Comparison of ENCODE assay signal across 14 cellular contexts in the genomic region with DNA sequence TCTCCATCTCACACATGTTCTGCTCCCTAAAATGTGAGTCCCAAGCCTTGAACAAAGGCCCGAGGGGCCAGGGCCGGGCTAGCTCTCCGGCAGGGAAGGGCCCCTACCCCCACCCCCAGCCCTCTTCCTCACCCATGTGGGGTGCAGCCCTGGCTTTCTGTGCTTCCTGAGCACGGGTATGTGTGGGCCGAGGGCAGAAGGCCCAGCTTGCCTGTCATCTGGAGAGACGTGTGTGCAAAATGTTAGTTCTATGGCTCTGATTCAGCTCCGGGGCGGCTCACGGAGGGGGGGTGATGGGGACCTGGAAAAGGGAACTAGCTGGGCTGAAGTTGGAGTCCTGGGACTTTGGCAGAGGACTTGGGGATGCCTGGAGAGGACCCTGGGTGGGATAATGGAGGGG.
DNase-seq lines count a peak whose midpoint lies in the region; ATAC-seq, FAIRE-seq and TF ChIP-seq lines count a peak whose summit lies in the region.
"Had no signal": no experiment of that assay in that cellular context is flagged by ENCODE, and none has a peak within 500 bp of the region (broad histone marks: within the 10 kb centered on the region; RNA-seq: fewer than 3 reads in every experiment).

No MANE protein-coding gene starts in this region.

- H3K4me3 ChIP-seq in GM23248 (no peak overlapping the region), heart right ventricle (no peak overlapping the region)

- no peaks in the 10 kb centered on the region for H3F3A ChIP-seq in GM23248 (ENCODE audit: insufficient read depth)

- peak overlapping the region; percentile 61 for H3K4me2 ChIP-seq in GM23248 (ENCODE audit: unreplicated experiment)
- H3K4me2 ChIP-seq: SK-N-SH had no signal

- ATAC-seq in heart right ventricle = peak in 7 of 8 donors; percentile 12 to 68 (median 45)

- H2AFZ ChIP-seq in GM23248 = peak overlapping the region; percentile 89

- H3K27me3 ChIP-seq in GM23248 (replicated peaks; ENCODE audit: insufficient read depth) (no peaks in the 10 kb centered on the region), heart right ventricle (no peaks in the 10 kb centered on the region)

- no peaks in the 10 kb centered on the region for H3K9me2 ChIP-seq in GM23248 (ENCODE audit: insufficient read depth)
- H3K9me2 ChIP-seq: SK-N-SH had no signal

- H3K4me1 Mint-ChIP-seq in activated T-helper 1 cell treated with anti-CD3 and anti-CD28 coated beads, Interleukin-12 subunit alpha, Interleukin-12 subunit beta, Interleukin-2, Interleukin-4 antibody, amounts not matched to agents 30 ng/mL and 10 ng/mL and 1 ng/mL, durations not matched to agents 14 hours and 24 hours and 36 hours (ENCODE audit: low read depth) = no peaks in the 10 kb centered on the region

- no peaks in the 10 kb centered on the region for H3K27me3 Mint-ChIP-seq in activated T-helper 1 cell treated with anti-CD3 and anti-CD28 coated beads, Interleukin-12 subunit alpha, Interleukin-12 subunit beta, Interleukin-2, Interleukin-4 antibody, amounts not matched to agents 30 ng/mL and 10 ng/mL and 1 ng/mL, durations not matched to agents 14 hours and 24 hours and 36 hours (ENCODE audit: insufficient read depth)

- no peaks in the 10 kb centered on the region for H4K20me1 ChIP-seq in GM23248 (ENCODE audit: insufficient read depth)

- TF ChIP-seq CTCF in heart right ventricle (IDR thresholded peaks at IDR 0.05) = no peak

- no peaks in the 10 kb centered on the region for H3K79me2 ChIP-seq in GM23248 (ENCODE audit: insufficient read depth)

- H3K27ac ChIP-seq in GM23248 (no peak overlapping the region), cingulate gyrus (ENCODE audit: low read depth, low read length) (peak overlapping the region; percentile 90), heart right ventricle (peak overlapping the region in 1 of 10 donors; percentile 4), temporal lobe (ENCODE audit: low read depth, low read length) (peak overlapping the region; percentile 85)
- H3K27ac ChIP-seq: C4-2B had no signal

- H3K9me3 ChIP-seq in GM23248 (ENCODE audit: low read depth) = no peaks in the 10 kb centered on the region
- H3K9me3 ChIP-seq in heart right ventricle = no peaks in the 10 kb centered on the region
- H3K9me3 ChIP-seq: SK-N-SH had no signal

- H3K4me3 Mint-ChIP-seq in activated T-helper 1 cell treated with anti-CD3 and anti-CD28 coated beads, Interleukin-12 subunit alpha, Interleukin-12 subunit beta, Interleukin-2, Interleukin-4 antibody, amounts not matched to agents 30 ng/mL and 10 ng/mL and 1 ng/mL, durations not matched to agents 14 hours and 24 hours and 36 hours = no peak overlapping the region

- H3K36me3 Mint-ChIP-seq in activated T-helper 1 cell treated with anti-CD3 and anti-CD28 coated beads, Interleukin-12 subunit alpha, Interleukin-12 subunit beta, Interleukin-2, Interleukin-4 antibody, amounts not matched to agents 30 ng/mL and 10 ng/mL and 1 ng/mL, durations not matched to agents 14 hours and 24 hours and 36 hours (ENCODE audit: low read depth) = no peaks in the 10 kb centered on the region

- peaks cover 13% of the 10 kb centered on the region for H3K4me1 ChIP-seq in GM23248 (ENCODE audit: insufficient read depth)
- H3K4me1 ChIP-seq in heart right ventricle = peaks cover 0 to 27% (median 18%) of the 10 kb centered on the region in 9 donors

- no peak overlapping the region for H3K27ac Mint-ChIP-seq in activated T-helper 1 cell treated with anti-CD3 and anti-CD28 coated beads, Interleukin-12 subunit alpha, Interleukin-12 subunit beta, Interleukin-2, Interleukin-4 antibody, amounts not matched to agents 30 ng/mL and 10 ng/mL and 1 ng/mL, durations not matched to agents 14 hours and 24 hours and 36 hours

- peak overlapping the region; percentile 53 for H3K9ac ChIP-seq in GM23248
- H3K9ac ChIP-seq: SK-N-SH had no signal

- 13 to 21% methylated on average over 8 to 9 of the region's 9 CpGs for WGBS in GM23248 (ENCODE audit: low coverage in 1 of 2, low lambda C conversion rate in 2 of 2, missing lambda C conversion rate in 2 of 2), 2 experiments
- 50 to 51% methylated on average over 9 of the region's 9 CpGs for WGBS in heart right ventricle, 2 donors

- H3K36me3 ChIP-seq in GM23248 (ENCODE audit: low read depth) (no peaks in the 10 kb centered on the region), heart right ventricle (peaks cover 0 to 8% (median 0%) of the 10 kb centered on the region in 9 donors)

- H3K9me3 Mint-ChIP-seq in activated T-helper 1 cell treated with anti-CD3 and anti-CD28 coated beads, Interleukin-12 subunit alpha, Interleukin-12 subunit beta, Interleukin-2, Interleukin-4 antibody, amounts not matched to agents 30 ng/mL and 10 ng/mL and 1 ng/mL, durations not matched to agents 14 hours and 24 hours and 36 hours = no peaks in the 10 kb centered on the region

- no peak for FAIRE-seq in frontal cortex (lab: Jason Lieb, UNC)
- FAIRE-seq: GM12892, HTR-8/SVneo had no signal

- DNase-seq in GM23248 (peak; percentile 63), heart right ventricle (no peak), frontal cortex (ENCODE audit: low spot score in 2 of 2) (no peak), NK-92 (lab: John Stamatoyannopoulos, UW; ENCODE audit: unreplicated experiment) (no peak)
- DNase-seq in activated T-helper 1 cell treated with anti-CD3 and anti-CD28 coated beads, Interleukin-12 subunit alpha, Interleukin-12 subunit beta, Interleukin-2, Interleukin-4 antibody, amounts not matched to agents 30 ng/mL and 10 ng/mL and 1 ng/mL, durations not matched to agents 14 hours and 24 hours and 36 hours (ENCODE audit: low spot score) = no peak
- DNase-seq: COR-L47, DMS153, NCI-H1048, SK-N-SH had no signal

- in situ Hi-C loops in GM23248 (cut with MboI) = no loop called here

- intact Hi-C loops in heart right ventricle (cut with DNase I) = no loop called here
- intact Hi-C loops in activated T-helper 1 cell treated with anti-CD3 and anti-CD28 coated beads, Interleukin-12 subunit alpha, Interleukin-12 subunit beta, Interleukin-2, Interleukin-4 antibody, amounts not matched to agents 30 ng/mL and 10 ng/mL and 1 ng/mL, durations not matched to agents 14 hours and 24 hours and 36 hours (cut with micrococcal nuclease) = no loop called here
